ENCODE assay signal across 1 cellular context in genomic region chr16:20803561-20804214, GRCh38.
TF ChIP-seq lines count a peak whose summit lies in the region.

No MANE protein-coding gene starts in this region.

TF ChIP-seq in HepG2, 621 proteins besides CTCF, POLR2A, EP300 and RAD21 (continued from another document and continues in another):
- TF ChIP-seq ZNF704 (CRISPR knock-in tag; IDR thresholded peaks at IDR 0.05; ENCODE audit: borderline replicate concordance): peak; percentile 47; the same call in 1 of the 2 replicates
- no peak for TF ChIP-seq HOMEZ (CRISPR knock-in tag; IDR thresholded peaks at IDR 0.05; ENCODE audit: low read depth)
- peak; percentile 53; the same call in 1 of the 2 replicates for TF ChIP-seq ZNF710 (CRISPR knock-in tag; IDR thresholded peaks at IDR 0.05; ENCODE audit: borderline replicate concordance)
- 0 out of 2 replicates have a peak, but pooled peaks have one; percentile 16 for TF ChIP-seq ZSCAN12 (CRISPR knock-in tag; IDR thresholded peaks at IDR 0.05)
- TF ChIP-seq ZSCAN5A (CRISPR knock-in tag; IDR thresholded peaks at IDR 0.05; ENCODE audit: borderline replicate concordance): peak; percentile 93
- TF ChIP-seq FOXP4 (CRISPR knock-in tag; IDR thresholded peaks at IDR 0.05): peak; percentile 97
- TF ChIP-seq IKZF4 (CRISPR knock-in tag; IDR thresholded peaks at IDR 0.05; ENCODE audit: borderline replicate concordance, low read depth, not compliant biosample characterization): no peak
- TF ChIP-seq ZNF772 (CRISPR knock-in tag; IDR thresholded peaks at IDR 0.05): peak; percentile 88
- TF ChIP-seq ARNT2 (CRISPR knock-in tag; IDR thresholded peaks at IDR 0.05; ENCODE audit: low read depth): peak; percentile 72; the same call in 1 of the 2 replicates
- peak; percentile 81 for TF ChIP-seq HNF1B (CRISPR knock-in tag; IDR thresholded peaks at IDR 0.05)
- 0 out of 2 replicates have a peak, but pooled peaks have one; percentile 14 for TF ChIP-seq FOSL2 (CRISPR knock-in tag; IDR thresholded peaks at IDR 0.05)
- TF ChIP-seq HCFC1 (IDR thresholded peaks at IDR 0.05; ENCODE audit: low read depth, low read length): no peak
- TF ChIP-seq UBTF (CRISPR knock-in tag; IDR thresholded peaks at IDR 0.05): peak; percentile 46; the same call in 1 of the 2 replicates
- TF ChIP-seq HMGXB4 (CRISPR knock-in tag; IDR thresholded peaks at IDR 0.05; ENCODE audit: borderline replicate concordance in 1 of 2, low read depth in 1 of 2): peak; percentile 27 to 47; a peak in 1 of 4 replicates
- peak; percentile 84 for TF ChIP-seq KDM6A (CRISPR knock-in tag; IDR thresholded peaks at IDR 0.05; ENCODE audit: low read depth)
- peak; percentile 87 for TF ChIP-seq MEIS1 (CRISPR knock-in tag; IDR thresholded peaks at IDR 0.05; ENCODE audit: borderline replicate concordance)
- TF ChIP-seq ZFY (CRISPR knock-in tag; IDR thresholded peaks at IDR 0.05): peak; percentile 65; the same call in 1 of the 2 replicates
- no peak for TF ChIP-seq ZNF552 (CRISPR knock-in tag; IDR thresholded peaks at IDR 0.05; ENCODE audit: borderline replicate concordance)
- TF ChIP-seq ZNF557 (CRISPR knock-in tag; IDR thresholded peaks at IDR 0.05): 0 out of 2 replicates have a peak, but pooled peaks have one; percentile 41
- 0 out of 2 replicates have a peak, but pooled peaks have one; percentile 49 for TF ChIP-seq HDAC1 (CRISPR knock-in tag; IDR thresholded peaks at IDR 0.05)
- peak; percentile 70; the same call in 1 of the 2 replicates for TF ChIP-seq SOX5 (CRISPR knock-in tag; IDR thresholded peaks at IDR 0.05; ENCODE audit: borderline replicate concordance)
- TF ChIP-seq ZBTB40 (IDR thresholded peaks at IDR 0.05): no peak
- peak; percentile 34; the same call in 1 of the 2 replicates for TF ChIP-seq ZBTB40 (CRISPR knock-in tag; IDR thresholded peaks at IDR 0.05)
- peak; percentile 94; the same call in 1 of the 2 replicates for TF ChIP-seq FLYWCH1 (CRISPR knock-in tag; IDR thresholded peaks at IDR 0.05)
- TF ChIP-seq ZNF362 (CRISPR knock-in tag; IDR thresholded peaks at IDR 0.05; ENCODE audit: borderline replicate concordance): peak; percentile 86
